10 cellular contexts compared by ENCODE assay signal in the genomic region with DNA sequence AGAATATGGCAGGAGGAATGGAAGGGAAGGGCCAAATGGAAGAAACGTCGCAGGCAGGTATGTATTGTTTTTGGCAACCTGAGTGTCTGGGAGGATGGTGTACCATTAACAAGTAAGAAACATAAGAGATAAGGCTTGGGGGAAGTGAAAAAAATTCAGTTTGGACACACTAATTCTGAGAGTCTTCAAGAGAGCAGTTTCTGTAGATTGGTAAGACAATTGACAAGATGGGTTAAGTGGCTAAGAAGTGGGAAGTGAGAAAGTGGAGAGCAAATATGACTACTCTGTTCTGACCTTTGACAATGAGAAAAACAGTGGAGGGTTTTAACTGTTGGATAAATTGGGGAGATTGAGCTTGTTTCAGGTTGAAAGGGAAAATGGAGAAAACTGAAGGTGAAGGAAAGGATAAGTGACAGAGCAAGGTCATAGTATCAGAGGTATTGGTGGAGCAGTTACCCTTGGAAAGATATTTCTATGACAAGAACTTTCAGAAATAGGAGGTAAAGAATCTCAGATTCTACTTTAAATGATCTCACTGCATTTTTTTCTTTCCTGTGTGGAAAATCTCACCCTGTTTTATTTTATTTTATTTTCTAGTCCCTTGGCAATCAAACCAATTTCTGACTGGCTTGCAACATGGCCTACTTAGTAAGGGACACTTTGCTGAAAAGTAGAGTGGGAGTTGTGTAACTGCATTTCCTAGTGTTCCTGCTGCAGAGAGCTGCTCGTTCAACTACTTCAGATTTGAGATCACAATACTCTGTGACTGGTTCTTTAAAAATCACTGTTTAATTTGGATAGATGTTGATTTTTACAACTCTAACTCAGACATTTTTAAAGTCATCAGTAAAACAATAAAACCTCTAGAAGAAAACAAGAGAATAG. TPM values are rescaled to one million over a fixed set of nuclear protein-coding genes. Genes with fewer than 3 reads are reported as not detected.
A peak's percentile ranks its signal among the peaks of the same experiment; 100 is the strongest.
DNase-seq lines count a peak whose midpoint lies in the region; ATAC-seq and TF ChIP-seq lines count a peak whose summit lies in the region.
"Had no signal": no experiment of that assay in that cellular context is flagged by ENCODE, and none has a peak within 500 bp of the region (broad histone marks: within the 10 kb centered on the region; RNA-seq: fewer than 3 reads in every experiment).

No MANE protein-coding gene starts in this region.

- intact Hi-C loops in left ventricle myocardium inferior (cut with micrococcal nuclease) = no loop called here

- H3K36me3 ChIP-seq in left ventricle myocardium inferior = no peaks in the 10 kb centered on the region

- H3K9me3 ChIP-seq in left ventricle myocardium inferior (replicated peaks) = no peaks in the 10 kb centered on the region

- H3K27me3 Mint-ChIP-seq in T-helper 1 cell treated with Interleukin-12 subunit alpha and Interleukin-12 subunit beta and Interleukin-4 antibody, amounts not matched to agents 30 μg/mL and 1 μg/mL, for 36 hours (ENCODE audit: low read depth) = no peaks in the 10 kb centered on the region

- TF ChIP-seq CTCF in left ventricle myocardium inferior (IDR thresholded peaks at IDR 0.05; ENCODE audit: borderline replicate concordance) = no peak

- DNase-seq in activated naive CD4-positive, alpha-beta T cell treated with anti-CD3 and anti-CD28 coated beads, Interleukin-2, amount 50 U/mL, for 72 hours (ENCODE audit: low spot score in 2 of 2) = no peak
- no peak for DNase-seq in activated naive CD4-positive, alpha-beta T cell treated with anti-CD3 and anti-CD28 coated beads, Interleukin-2, amount 50 U/mL, for 16 hours
- DNase-seq in NCI-H82 treated with DMSO at 0.1 percent for 48 hours (lab: John Stamatoyannopoulos, UW; ENCODE audit: unreplicated experiment) (no peak), left ventricle myocardium inferior (no peak)
- no peak for DNase-seq in stimulated activated CD4-positive, alpha-beta T cell treated with anti-CD3 and anti-CD28 coated beads, Interleukin-4, amount 100 ng/mL, for 24 hours
- DNase-seq in stimulated activated CD4-positive, alpha-beta T cell treated with anti-CD3 and anti-CD28 coated beads, Interleukin-2, amount 100 ng/mL, for 24 hours = no peak
- DNase-seq: T1000 had no signal

- no peaks in the 10 kb centered on the region for H3K27me3 ChIP-seq in left ventricle myocardium inferior (ENCODE audit: low read depth)

- peak overlapping the region; percentile 59 to 82 for H3K27ac Mint-ChIP-seq in activated naive CD4-positive, alpha-beta T cell treated with anti-CD3 and anti-CD28 coated beads, Interleukin-2, amount 50 U/mL, for 72 hours
- H3K27ac Mint-ChIP-seq in T-helper 1 cell treated with Interleukin-12 subunit alpha and Interleukin-12 subunit beta and Interleukin-4 antibody, amounts not matched to agents 30 μg/mL and 1 μg/mL, for 36 hours = peak overlapping the region; percentile 77
- H3K27ac Mint-ChIP-seq: nephron had no signal

- H3K4me1 Mint-ChIP-seq in T-helper 1 cell treated with Interleukin-12 subunit alpha and Interleukin-12 subunit beta and Interleukin-4 antibody, amounts not matched to agents 30 μg/mL and 1 μg/mL, for 36 hours (ENCODE audit: low read depth) = peaks cover 14% of the 10 kb centered on the region
- H3K4me1 Mint-ChIP-seq: nephron had no signal

- ATAC-seq in activated naive CD4-positive, alpha-beta T cell treated with anti-CD3 and anti-CD28 coated beads, Interleukin-2, amount 50 U/mL, for 72 hours = peak; percentile 97 to 98
- ATAC-seq in HG02973 (IDR thresholded peaks at IDR 0.05; ENCODE audit: unreplicated experiment) = peak; percentile 98

- H3K36me3 Mint-ChIP-seq in activated naive CD4-positive, alpha-beta T cell treated with anti-CD3 and anti-CD28 coated beads, Interleukin-2, amount 50 U/mL, for 72 hours = no peaks in the 10 kb centered on the region
- H3K36me3 Mint-ChIP-seq in T-helper 1 cell treated with Interleukin-12 subunit alpha and Interleukin-12 subunit beta and Interleukin-4 antibody, amounts not matched to agents 30 μg/mL and 1 μg/mL, for 36 hours (ENCODE audit: low read depth) = no peaks in the 10 kb centered on the region

- H3K4me3 Mint-ChIP-seq in T-helper 1 cell treated with Interleukin-12 subunit alpha and Interleukin-12 subunit beta and Interleukin-4 antibody, amounts not matched to agents 30 μg/mL and 1 μg/mL, for 36 hours = peak overlapping the region; percentile 26
- H3K4me3 Mint-ChIP-seq: nephron had no signal

- H3K27ac ChIP-seq in left ventricle myocardium inferior (replicated peaks) = no peak overlapping the region

- H3K4me3 ChIP-seq in left ventricle myocardium inferior = no peak overlapping the region

- H3K4me1 ChIP-seq in left ventricle myocardium inferior = no peaks in the 10 kb centered on the region

- no peaks in the 10 kb centered on the region for H3K9me3 Mint-ChIP-seq in activated naive CD4-positive, alpha-beta T cell treated with anti-CD3 and anti-CD28 coated beads, Interleukin-2, amount 50 U/mL, for 72 hours
- no peaks in the 10 kb centered on the region for H3K9me3 Mint-ChIP-seq in T-helper 1 cell treated with Interleukin-12 subunit alpha and Interleukin-12 subunit beta and Interleukin-4 antibody, amounts not matched to agents 30 μg/mL and 1 μg/mL, for 36 hours
- H3K9me3 Mint-ChIP-seq: nephron had no signal

RNA-seq across cellular contexts. Expression of gene GABPB1, which starts 23.1 kb away (rescaled TPM):
- total RNA-seq in activated naive CD4-positive, alpha-beta T cell treated with anti-CD3 and anti-CD28 coated beads, Interleukin-2, amount 50 U/mL, for 72 hours = 10 to 100 TPM; 41.1 to 53.8 TPM
- 8.1 TPM for total RNA-seq in left ventricle myocardium inferior

RNA-seq across cellular contexts. Expression of gene USP8, which starts 46.1 kb away (rescaled TPM):
- total RNA-seq in activated naive CD4-positive, alpha-beta T cell treated with anti-CD3 and anti-CD28 coated beads, Interleukin-2, amount 50 U/mL, for 72 hours = 10 to 100 TPM; 58.6 to 59.6 TPM
- total RNA-seq in left ventricle myocardium inferior = 43.9 TPM
